In genomic region chr17:81508639-81509047, GRCh38 we compare ENCODE assay signal across 8 cellular contexts. TPM values are rescaled to one million over a fixed set of nuclear protein-coding genes. Genes with fewer than 3 reads are reported as not detected.
A peak's percentile ranks its signal among the peaks of the same experiment; 100 is the strongest.
DNase-seq lines count a peak whose midpoint lies in the region; ATAC-seq and TF ChIP-seq lines count a peak whose summit lies in the region.

No MANE protein-coding gene starts in this region.

- DNase-seq in GM03348 (ENCODE audit: low spot score) = peak; percentile 33
- DNase-seq in PC-3 = peak; percentile 42
- peak; percentile 50 for DNase-seq in ecto neural progenitor cell (ENCODE audit: low spot score)
- no peak for DNase-seq in natural killer cell treated with Interleukin-12 subunit alpha and Interleukin-12 subunit beta and Interleukin-15 and Interleukin-18, amount 100 ng/mL, for 72 hours (ENCODE audit: low spot score)
- DNase-seq in kidney tubule cell (ENCODE audit: low spot score) = no peak
- no peak for DNase-seq in NK-92 treated with Interleukin-12 subunit alpha and Interleukin-12 subunit beta, amount 100 ng/mL, for 24 hours (lab: John Stamatoyannopoulos, UW)

- POLR2A ChIA-PET in PC-3 (lab: Charles Lee; ENCODE audit: unreplicated experiment) = no interaction called here

- H3K4me1 ChIP-seq in PC-3 (ENCODE audit: insufficient read depth, low read length) = peaks cover 13% of the 10 kb centered on the region

- H3K9me2 ChIP-seq in PC-3 (replicated peaks; ENCODE audit: low read length) = no peaks in the 10 kb centered on the region

- no peaks in the 10 kb centered on the region for H3K27me3 ChIP-seq in PC-3 (ENCODE audit: low read length)

- BruUV-seq in PC-3 (replicated peaks; lab: Mats Ljungman, UMichigan) = no TSS peak

- peaks cover 28 to 36% of the 10 kb centered on the region in 2 donors for H3K4me1 Mint-ChIP-seq in natural killer cell treated with Interleukin-12 subunit alpha and Interleukin-12 subunit beta and Interleukin-15 and Interleukin-18, amount 100 ng/mL, for 72 hours (ENCODE audit: low read depth in 2 of 2)

- H3K36me3 Mint-ChIP-seq in natural killer cell treated with Interleukin-12 subunit alpha and Interleukin-12 subunit beta and Interleukin-15 and Interleukin-18, amount 100 ng/mL, for 72 hours = peaks cover 30% of the 10 kb centered on the region

- H3F3A ChIP-seq in PC-3 (ENCODE audit: low read length, unreplicated experiment) = peaks cover 22% of the 10 kb centered on the region

- H3K4me2 ChIP-seq in PC-3 (ENCODE audit: low read length) = peak overlapping the region; percentile 88

- peak overlapping the region; percentile 91 to 96 for H3K27ac Mint-ChIP-seq in natural killer cell treated with Interleukin-12 subunit alpha and Interleukin-12 subunit beta and Interleukin-15 and Interleukin-18, amount 100 ng/mL, for 72 hours

- H3K79me2 ChIP-seq in PC-3 (ENCODE audit: low read length) = peaks cover 45% of the 10 kb centered on the region

- CTCF ChIA-PET in PC-3 (lab: Charles Lee) = interaction anchor here (0.7 to 0.9 kb wide), 2 partner anchors 24 to 111 kb away, joined by 3 to 5 read pairs; no protein-coding TSS in a partner anchor

- no peak for TF ChIP-seq CTCF in PC-3 (conservative IDR thresholded peaks at IDR 0.05; ENCODE audit: low read depth, low read length)

- H3K9ac ChIP-seq in PC-3 (ENCODE audit: low read length) = no peak overlapping the region

- H4K20me1 ChIP-seq in PC-3 (ENCODE audit: low read length) = peaks cover 39% of the 10 kb centered on the region

- H3K9me3 Mint-ChIP-seq in natural killer cell treated with Interleukin-12 subunit alpha and Interleukin-12 subunit beta and Interleukin-15 and Interleukin-18, amount 100 ng/mL, for 72 hours = no peaks in the 10 kb centered on the region

- peaks cover 29% of the 10 kb centered on the region for H3K36me3 ChIP-seq in PC-3 (ENCODE audit: low read depth, low read length)

- H3K9me3 ChIP-seq in PC-3 (ENCODE audit: low read length) = no peaks in the 10 kb centered on the region

- H2AFZ ChIP-seq in PC-3 (ENCODE audit: low read length) = no peak overlapping the region

- H3K27me3 Mint-ChIP-seq in natural killer cell treated with Interleukin-12 subunit alpha and Interleukin-12 subunit beta and Interleukin-15 and Interleukin-18, amount 100 ng/mL, for 72 hours = no peaks in the 10 kb centered on the region

- intact Hi-C loops in PC-3 (cut with micrococcal nuclease) = no loop called here

- no peak overlapping the region for H3K27ac ChIP-seq in PC-3 (ENCODE audit: low read length)

- ATAC-seq in PC-3 = peak; percentile 1; the same call in 1 of the 2 replicates
- no peak for ATAC-seq in natural killer cell treated with Interleukin-12 subunit alpha and Interleukin-12 subunit beta and Interleukin-15 and Interleukin-18, amount 100 ng/mL, for 72 hours
- no peak for ATAC-seq in HG02973 (IDR thresholded peaks at IDR 0.05; ENCODE audit: unreplicated experiment)
- ATAC-seq in GM18517 (IDR thresholded peaks at IDR 0.05; ENCODE audit: unreplicated experiment) = no peak

- H3K4me3 ChIP-seq in PC-3 (ENCODE audit: low read length) = peak overlapping the region; percentile 99; the same call in 1 of the 2 replicates

- peak overlapping the region; percentile 97 for H3K4me3 Mint-ChIP-seq in natural killer cell treated with Interleukin-12 subunit alpha and Interleukin-12 subunit beta and Interleukin-15 and Interleukin-18, amount 100 ng/mL, for 72 hours

RNA-seq across cellular contexts. Expression of gene ACTG1, which starts 4.0 kb away (rescaled TPM):
- total RNA-seq in PC-3 (2014; rRNA removed) = 4,503 and 4,798 TPM in 2 replicates
- 1,000 to 10,000 TPM; 4,962 to 5,145 TPM for total RNA-seq in natural killer cell treated with Interleukin-12 subunit alpha and Interleukin-12 subunit beta and Interleukin-15 and Interleukin-18, amount 100 ng/mL, for 72 hours

RNA-seq across cellular contexts. Expression of gene FSCN2, which starts 19.5 kb away (rescaled TPM):
- 0.87 and 2.4 TPM in 2 replicates for total RNA-seq in PC-3 (2014; rRNA removed)
- under 1 TPM; 0.21 to 0.64 TPM for total RNA-seq in natural killer cell treated with Interleukin-12 subunit alpha and Interleukin-12 subunit beta and Interleukin-15 and Interleukin-18, amount 100 ng/mL, for 72 hours

RNA-seq across cellular contexts. Expression of gene FAAP100, which starts 43.5 kb away (rescaled TPM):
- 23.3 and 34.6 TPM in 2 replicates for total RNA-seq in PC-3 (2014; rRNA removed)
- 10 to 100 TPM; 35.5 to 76.6 TPM for total RNA-seq in natural killer cell treated with Interleukin-12 subunit alpha and Interleukin-12 subunit beta and Interleukin-15 and Interleukin-18, amount 100 ng/mL, for 72 hours

Comparison
In these comparisons a context has a peak if more than half of its experiments do, and no peak if none do; other contexts are left out.
1. DNase-seq: peak in GM03348 (single experiment), PC-3 (single experiment) and ecto neural progenitor cell (single experiment); none in natural killer cell treated with Interleukin-12 subunit alpha and Interleukin-12 subunit beta and Interleukin-15 and Interleukin-18, amount 100 ng/mL, for 72 hours (single experiment), kidney tubule cell (single experiment) and NK-92 treated with Interleukin-12 subunit alpha and Interleukin-12 subunit beta, amount 100 ng/mL, for 24 hours (single experiment).